Comparison of ENCODE assay signal across 2 cellular contexts in the genomic region with DNA sequence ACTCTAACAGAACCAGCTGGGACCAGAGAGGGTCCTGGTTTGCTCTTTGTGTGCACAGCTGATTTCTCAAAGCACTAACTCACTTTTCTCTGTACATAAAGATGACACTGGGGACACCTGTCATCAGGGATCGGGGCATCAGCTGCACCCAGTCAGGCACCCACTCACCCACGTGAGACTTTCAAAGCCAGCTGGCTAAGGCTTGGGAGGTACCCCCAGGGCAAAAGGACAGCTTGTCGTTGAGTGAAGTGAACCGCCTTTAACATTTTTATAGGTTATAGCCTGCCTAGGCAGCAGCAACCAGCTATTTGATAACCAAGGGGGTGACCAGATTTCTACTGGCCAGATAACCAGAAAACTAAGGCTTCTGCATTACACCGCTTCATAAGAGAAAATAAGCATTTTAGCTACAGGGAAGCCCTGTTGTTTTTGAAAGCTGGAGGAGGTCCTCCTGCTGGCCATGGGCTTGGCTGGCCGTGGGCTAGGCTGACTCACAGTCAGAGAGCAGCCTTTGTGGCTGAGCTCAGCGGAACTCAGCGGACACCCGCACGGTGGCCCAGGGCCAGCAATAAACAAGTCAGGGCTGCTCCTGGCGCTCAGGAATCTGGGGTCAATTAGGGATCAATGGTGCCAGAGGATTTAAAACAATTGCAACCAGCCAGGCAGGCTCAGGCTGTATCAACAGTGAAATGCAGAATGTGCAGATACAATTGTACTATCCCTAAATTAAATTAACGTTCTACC.
TF ChIP-seq lines count a peak whose summit lies in the region.

No MANE protein-coding gene starts in this region.

TF ChIP-seq in HEK293T, 16 proteins besides CTCF, POLR2A, EP300 and RAD21 (continued from another document):
- TF ChIP-seq SUZ12 (IDR thresholded peaks at IDR 0.05) (no peak), L3MBTL2 (conservative IDR thresholded peaks at IDR 0.05) (no peak), ARNT (IDR thresholded peaks at IDR 0.05) (no peak)

TF ChIP-seq in WTC11, 78 proteins besides CTCF, POLR2A, EP300 and RAD21 (continued from another document):
- TF ChIP-seq, protein P1, sequence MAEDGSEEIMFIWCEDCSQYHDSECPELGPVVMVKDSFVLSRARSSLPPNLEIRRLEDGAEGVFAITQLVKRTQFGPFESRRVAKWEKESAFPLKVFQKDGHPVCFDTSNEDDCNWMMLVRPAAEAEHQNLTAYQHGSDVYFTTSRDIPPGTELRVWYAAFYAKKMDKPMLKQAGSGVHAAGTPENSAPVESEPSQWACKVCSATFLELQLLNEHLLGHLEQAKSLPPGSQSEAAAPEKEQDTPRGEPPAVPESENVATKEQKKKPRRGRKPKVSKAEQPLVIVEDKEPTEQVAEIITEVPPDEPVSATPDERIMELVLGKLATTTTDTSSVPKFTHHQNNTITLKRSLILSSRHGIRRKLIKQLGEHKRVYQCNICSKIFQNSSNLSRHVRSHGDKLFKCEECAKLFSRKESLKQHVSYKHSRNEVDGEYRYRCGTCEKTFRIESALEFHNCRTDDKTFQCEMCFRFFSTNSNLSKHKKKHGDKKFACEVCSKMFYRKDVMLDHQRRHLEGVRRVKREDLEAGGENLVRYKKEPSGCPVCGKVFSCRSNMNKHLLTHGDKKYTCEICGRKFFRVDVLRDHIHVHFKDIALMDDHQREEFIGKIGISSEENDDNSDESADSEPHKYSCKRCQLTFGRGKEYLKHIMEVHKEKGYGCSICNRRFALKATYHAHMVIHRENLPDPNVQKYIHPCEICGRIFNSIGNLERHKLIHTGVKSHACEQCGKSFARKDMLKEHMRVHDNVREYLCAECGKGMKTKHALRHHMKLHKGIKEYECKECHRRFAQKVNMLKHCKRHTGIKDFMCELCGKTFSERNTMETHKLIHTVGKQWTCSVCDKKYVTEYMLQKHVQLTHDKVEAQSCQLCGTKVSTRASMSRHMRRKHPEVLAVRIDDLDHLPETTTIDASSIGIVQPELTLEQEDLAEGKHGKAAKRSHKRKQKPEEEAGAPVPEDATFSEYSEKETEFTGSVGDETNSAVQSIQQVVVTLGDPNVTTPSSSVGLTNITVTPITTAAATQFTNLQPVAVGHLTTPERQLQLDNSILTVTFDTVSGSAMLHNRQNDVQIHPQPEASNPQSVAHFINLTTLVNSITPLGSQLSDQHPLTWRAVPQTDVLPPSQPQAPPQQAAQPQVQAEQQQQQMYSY (CRISPR knock-in tag; IDR thresholded peaks at IDR 0.05), result no peak
- TF ChIP-seq ZBTB21 (CRISPR knock-in tag; IDR thresholded peaks at IDR 0.05; ENCODE audit: borderline replicate concordance), result no peak
- no peak for TF ChIP-seq IRF2 (CRISPR knock-in tag; IDR thresholded peaks at IDR 0.05; ENCODE audit: borderline replicate concordance, low read depth)
- TF ChIP-seq, protein P2, sequence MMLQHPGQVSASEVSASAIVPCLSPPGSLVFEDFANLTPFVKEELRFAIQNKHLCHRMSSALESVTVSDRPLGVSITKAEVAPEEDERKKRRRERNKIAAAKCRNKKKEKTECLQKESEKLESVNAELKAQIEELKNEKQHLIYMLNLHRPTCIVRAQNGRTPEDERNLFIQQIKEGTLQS (CRISPR knock-in tag; conservative IDR thresholded peaks at IDR 0.05), result no peak
- no peak for TF ChIP-seq NR3C1 (CRISPR knock-in tag; conservative IDR thresholded peaks at IDR 0.05; ENCODE audit: low read depth)
- TF ChIP-seq CBFB (CRISPR knock-in tag; IDR thresholded peaks at IDR 0.05; ENCODE audit: low read depth), result no peak
- no peak for TF ChIP-seq ZNF138 (CRISPR knock-in tag; conservative IDR thresholded peaks at IDR 0.05)
